11 cellular contexts compared by ENCODE assay signal in the genomic region with DNA sequence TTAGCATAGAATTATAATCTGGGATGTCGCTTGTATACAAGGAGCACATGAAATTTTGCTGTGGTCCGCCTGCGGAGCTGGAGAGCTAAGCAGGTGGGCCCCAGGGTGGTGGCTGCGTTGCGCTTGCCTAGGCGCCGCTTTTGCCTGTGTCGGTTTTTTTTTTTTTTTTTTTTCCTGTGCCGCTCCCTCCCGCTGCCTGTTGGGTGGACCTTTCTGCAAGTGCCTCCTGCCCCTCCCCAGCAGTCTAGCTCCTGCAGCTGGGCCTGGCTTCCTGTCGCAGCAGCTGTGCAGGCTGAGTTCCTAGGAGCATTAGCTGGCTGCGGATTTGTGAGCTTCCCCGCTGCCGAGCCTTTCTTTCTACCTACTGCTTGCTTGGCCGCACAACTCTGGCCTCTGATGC. TPM values are rescaled to one million over a fixed set of nuclear protein-coding genes. Genes with fewer than 3 reads are reported as not detected.
DNase-seq lines count a peak whose midpoint lies in the region; ATAC-seq and TF ChIP-seq lines count a peak whose summit lies in the region.
"Had no signal": no experiment of that assay in that cellular context is flagged by ENCODE, and none has a peak within 500 bp of the region (broad histone marks: within the 10 kb centered on the region; RNA-seq: fewer than 3 reads in every experiment).

No MANE protein-coding gene starts in this region.

- in situ Hi-C loops in G401 (cut with HindIII; ENCODE audit: low sequenced_read_pairs): no loop called here

- no peak for TF ChIP-seq POLR2A in GM18505 (IDR thresholded peaks at IDR 0.05; ENCODE audit: borderline replicate concordance, extremely low read depth, insufficient read depth, insufficient read length)

- ATAC-seq in GM19043 (IDR thresholded peaks at IDR 0.05; ENCODE audit: low read depth, unreplicated experiment): peak; percentile 87
- peak; percentile 77 for ATAC-seq in HG02571 (IDR thresholded peaks at IDR 0.05; ENCODE audit: unreplicated experiment)
- no peak for ATAC-seq in GM18505 (IDR thresholded peaks at IDR 0.05; ENCODE audit: unreplicated experiment)

- peak; percentile 62 for DNase-seq in NCI-H510A (lab: John Stamatoyannopoulos, UW)
- DNase-seq in germinal center (ENCODE audit: low spot score): peak; percentile 65
- DNase-seq in NCI-H146 treated with DMSO at 0.1 percent for 48 hours (lab: John Stamatoyannopoulos, UW; ENCODE audit: unreplicated experiment): no peak
- DNase-seq in G401 (ENCODE audit: low spot score): no peak
- no peak for DNase-seq in NCI-H2171 treated with DMSO at 0.1 percent for 48 hours (lab: John Stamatoyannopoulos, UW)
- DNase-seq: activated naive CD4-positive, alpha-beta T cell treated with Interleukin-2 at 50 U/mL for 16 hours; dorsolateral prefrontal cortex; EL had no signal

RNA-seq across cellular contexts. Expression of a gene that starts 20.6 kb away (rescaled TPM):
- total RNA-seq in G401 (2014; rRNA removed; shearing (Covaris generic)): not detected in 2 replicates

RNA-seq across cellular contexts. Expression of a gene that starts 57.8 kb away (rescaled TPM):
- total RNA-seq in G401 (2014; rRNA removed; shearing (Covaris generic)): not detected in 2 replicates

Comparison
In these comparisons a context has a peak if more than half of its experiments do, and no peak if none do; other contexts are left out.
1. DNase-seq: peak in NCI-H510A (single experiment) and germinal center (single experiment); none in NCI-H146 treated with DMSO at 0.1 percent for 48 hours (single experiment), G401 (single experiment) and NCI-H2171 treated with DMSO at 0.1 percent for 48 hours (single experiment).